Comparison of ENCODE assay signal across 20 cellular contexts in genomic region chr4:56844817-56845580, GRCh38. TPM values are rescaled to one million over a fixed set of nuclear protein-coding genes. Genes with fewer than 3 reads are reported as not detected.
DNase-seq lines count a peak whose midpoint lies in the region; ATAC-seq and TF ChIP-seq lines count a peak whose summit lies in the region.
"Had no signal": no experiment of that assay in that cellular context is flagged by ENCODE, and none has a peak within 500 bp of the region (broad histone marks: within the 10 kb centered on the region; RNA-seq: fewer than 3 reads in every experiment).

No MANE protein-coding gene starts in this region.

- DNase-seq in IMR-90 (no peak), iPS-NIHi11 (ENCODE audit: low spot score) (peak; percentile 71), anterior cingulate cortex (lab: John Stamatoyannopoulos, UW) (no peak)
- no peak for DNase-seq in activated CD4-positive, alpha-beta T cell treated with anti-CD3 and anti-CD28 coated beads, Interleukin-2, amount 10 ng/mL, durations not matched to agents 7 days and 5 days
- DNase-seq: activated gamma-delta T cell, amygdala, foreskin melanocyte, HCEC 1CT, Karpas-422, psoas muscle, SHP77, tibial artery had no signal

- no peaks in the 10 kb centered on the region for H3K4me1 ChIP-seq in IMR-90 (ENCODE audit: control insufficient read depth, insufficient read depth, low read length)
- H3K4me1 ChIP-seq: psoas muscle, tibial artery had no signal

- no peak overlapping the region for H3K4ac ChIP-seq in IMR-90 (ENCODE audit: low read depth, low read length)

- no peak overlapping the region for H3K14ac ChIP-seq in IMR-90 (replicated peaks; ENCODE audit: low read depth, low read length)

- H3K23ac ChIP-seq in IMR-90 (ENCODE audit: low read depth, low read length), result no peak overlapping the region

- H3K4me3 Mint-ChIP-seq in activated CD4-positive, alpha-beta T cell treated with anti-CD3 and anti-CD28 coated beads, Interleukin-2, amount 10 ng/mL, durations not matched to agents 7 days and 5 days, result no peak overlapping the region
- H3K4me3 Mint-ChIP-seq: B cell; memory B cell; nephron; T-helper 1 cell treated with Interleukin-12 subunit alpha and Interleukin-12 subunit beta and Interleukin-4 antibody, amounts not matched to agents 30 μg/mL and 1 μg/mL, for 36 hours had no signal

- H3K27me3 Mint-ChIP-seq in activated CD4-positive, alpha-beta T cell treated with anti-CD3 and anti-CD28 coated beads, Interleukin-2, amount 10 ng/mL, durations not matched to agents 7 days and 5 days, result peaks cover 3% of the 10 kb centered on the region

- H3K4me3 ChIP-seq in IMR-90 (ENCODE audit: insufficient read depth, low read depth, low read length), result no peak overlapping the region
- H3K4me3 ChIP-seq: psoas muscle, tibial artery had no signal

- H3K27me3 ChIP-seq in IMR-90 (ENCODE audit: control insufficient read depth, insufficient read depth, low read length), result no peaks in the 10 kb centered on the region; the same call in 1 of the 2 replicates
- H3K27me3 ChIP-seq: tibial artery had no signal

- no peak overlapping the region for H3K18ac ChIP-seq in IMR-90 (ENCODE audit: low read depth, low read length)

- H2BK5ac ChIP-seq in IMR-90 (ENCODE audit: low read depth, low read length, poor library complexity, severe bottlenecking), result no peak overlapping the region

- H2AK9ac ChIP-seq in IMR-90 (replicated peaks; ENCODE audit: low read depth, low read length, poor library complexity), result no peak overlapping the region

- no peak overlapping the region for H3K4me2 ChIP-seq in IMR-90 (ENCODE audit: low read depth, low read length)

- BruUV-seq in IMR-90 (replicated peaks; lab: Mats Ljungman, UMichigan), result no TSS peak

- dilution Hi-C loops in IMR-90 (cut with HindIII; ENCODE audit: low sequenced_read_pairs, unreplicated experiment), result no loop called here

- TF ChIP-seq RAD21 in IMR-90 (IDR thresholded peaks at IDR 0.05; ENCODE audit: low read length), result no peak

- H3K36me3 ChIP-seq in IMR-90 (ENCODE audit: control insufficient read depth, insufficient read depth, low read length), result no peaks in the 10 kb centered on the region
- H3K36me3 ChIP-seq: tibial artery had no signal

- H3K79me1 ChIP-seq in IMR-90 (ENCODE audit: low read depth in 1 of 2, low read length in 2 of 2), result no peaks in the 10 kb centered on the region

- no peak overlapping the region for H2BK120ac ChIP-seq in IMR-90 (ENCODE audit: low read depth, low read length)

- TF ChIP-seq POLR2A in IMR-90 (IDR thresholded peaks at IDR 0.05; ENCODE audit: low read depth, low read length), result no peak

- H3K9me3 Mint-ChIP-seq in activated CD4-positive, alpha-beta T cell treated with anti-CD3 and anti-CD28 coated beads, Interleukin-2, amount 10 ng/mL, durations not matched to agents 7 days and 5 days, result no peaks in the 10 kb centered on the region
- H3K9me3 Mint-ChIP-seq: memory B cell; nephron; T-helper 1 cell treated with Interleukin-12 subunit alpha and Interleukin-12 subunit beta and Interleukin-4 antibody, amounts not matched to agents 30 μg/mL and 1 μg/mL, for 36 hours had no signal

- no peak overlapping the region for H3K27ac ChIP-seq in IMR-90 (ENCODE audit: insufficient read depth, low read length)
- H3K27ac ChIP-seq: psoas muscle, tibial artery had no signal

- no peak for TF ChIP-seq CTCF in IMR-90 (conservative IDR thresholded peaks at IDR 0.05; ENCODE audit: low read depth, low read length)

- no peak overlapping the region for H3K27ac Mint-ChIP-seq in activated CD4-positive, alpha-beta T cell treated with anti-CD3 and anti-CD28 coated beads, Interleukin-2, amount 10 ng/mL, durations not matched to agents 7 days and 5 days
- H3K27ac Mint-ChIP-seq: B cell; memory B cell; nephron; T-helper 1 cell treated with Interleukin-12 subunit alpha and Interleukin-12 subunit beta and Interleukin-4 antibody, amounts not matched to agents 30 μg/mL and 1 μg/mL, for 36 hours had no signal

- ATAC-seq in GM18907 (IDR thresholded peaks at IDR 0.05; ENCODE audit: unreplicated experiment), result peak; percentile 59
- ATAC-seq in HG02610 (IDR thresholded peaks at IDR 0.05; ENCODE audit: unreplicated experiment), result peak; percentile 80
- 0 out of 2 replicates have a peak, but pooled peaks have one; percentile 29 for ATAC-seq in IMR-90 (ENCODE audit: low read depth)
- ATAC-seq in GM18519 (IDR thresholded peaks at IDR 0.05; ENCODE audit: low FRiP score, unreplicated experiment), result no peak
- ATAC-seq: psoas muscle had no signal

- H2AFZ ChIP-seq in IMR-90 (replicated peaks; ENCODE audit: low read length, poor library complexity), result no peak overlapping the region

- H3K36me3 Mint-ChIP-seq in activated CD4-positive, alpha-beta T cell treated with anti-CD3 and anti-CD28 coated beads, Interleukin-2, amount 10 ng/mL, durations not matched to agents 7 days and 5 days (ENCODE audit: low read depth), result no peaks in the 10 kb centered on the region

- H4K8ac ChIP-seq in IMR-90 (ENCODE audit: low read depth in 2 of 2, low read length in 2 of 2), result no peak overlapping the region

- H2BK15ac ChIP-seq in IMR-90 (ENCODE audit: low read depth, low read length), result no peak overlapping the region

- no peaks in the 10 kb centered on the region for H3K9me3 ChIP-seq in IMR-90 (ENCODE audit: control insufficient read depth, insufficient read depth, low read length)
- H3K9me3 ChIP-seq: psoas muscle, tibial artery had no signal

- in situ Hi-C loops in IMR-90 (cut with MboI; ENCODE audit: low sequenced_read_pairs), result loop anchor here (25.0 kb wide), 2 partner anchors 433 to 533 kb away; no protein-coding TSS in a partner anchor

- no CpG with 5 or more reads among the region's 4 CpGs for WGBS in IMR-90 (ENCODE audit: extremely low coverage in 2 of 2, insufficient read length in 1 of 2), 2 experiments

- no peak overlapping the region for H3K56ac ChIP-seq in IMR-90 (ENCODE audit: extremely low read depth, insufficient read depth, low read length)

- no peaks in the 10 kb centered on the region for H4K20me1 ChIP-seq in IMR-90 (ENCODE audit: insufficient read depth, low read length)

- no peaks in the 10 kb centered on the region for H3K9me1 ChIP-seq in IMR-90 (ENCODE audit: insufficient read depth, low read length)

- no peak overlapping the region for H4K91ac ChIP-seq in IMR-90 (ENCODE audit: insufficient read depth, low read depth, low read length)

- H3K4me1 Mint-ChIP-seq in activated CD4-positive, alpha-beta T cell treated with anti-CD3 and anti-CD28 coated beads, Interleukin-2, amount 10 ng/mL, durations not matched to agents 7 days and 5 days, result no peaks in the 10 kb centered on the region
- H3K4me1 Mint-ChIP-seq: B cell, memory B cell had no signal

- H4K5ac ChIP-seq in IMR-90 (ENCODE audit: low read depth, low read length), result no peak overlapping the region

- POLR2A ChIA-PET in IMR-90 (lab: Charles Lee; ENCODE audit: unreplicated experiment), result no interaction called here
- POLR2A ChIA-PET in activated CD4-positive, alpha-beta T cell treated with anti-CD3 and anti-CD28 coated beads, Interleukin-2, amount 10 ng/mL, durations not matched to agents 7 days and 5 days (lab: Charles Lee), result no interaction called here

- intact Hi-C loops in IMR-90 (cut with micrococcal nuclease), result no loop called here

- H3K9ac ChIP-seq in IMR-90 (ENCODE audit: low read depth, low read length), result no peak overlapping the region

- CTCF ChIA-PET in IMR-90 (lab: Yijun Ruan, JAX), result no interaction called here
- CTCF ChIA-PET in activated CD4-positive, alpha-beta T cell treated with anti-CD3 and anti-CD28 coated beads, Interleukin-2, amount 10 ng/mL, durations not matched to agents 7 days and 5 days (lab: Charles Lee), result interaction anchor here (0.9 kb wide), 1 partner anchor 8 kb away, joined by 6 read pairs; no protein-coding TSS in a partner anchor

- H2AK5ac ChIP-seq in IMR-90 (ENCODE audit: low read depth, low read length), result no peak overlapping the region

- no peak overlapping the region for H2BK20ac ChIP-seq in IMR-90 (ENCODE audit: low read depth, low read length)

TF ChIP-seq in IMR-90, 13 proteins besides CTCF, POLR2A, EP300 and RAD21:
- no peak for TF ChIP-seq ELK1 (IDR thresholded peaks at IDR 0.05; ENCODE audit: borderline replicate concordance, low read depth, low read length)
- peak; percentile 30; the same call in 1 of the 2 replicates for TF ChIP-seq CEBPB (IDR thresholded peaks at IDR 0.05; ENCODE audit: low read depth, low read length)

RNA-seq across cellular contexts. Expression of gene SPINK2, which starts 23.5 kb away (rescaled TPM):
- not detected in 2 replicates for total RNA-seq in IMR-90 (2012; rRNA removed)
- not detected in 2 replicates for polyA plus RNA-seq in IMR-90 (2012; rRNA removed)
- polyA plus RNA-seq in IMR-90 (2012; cell fraction: cytosol; rRNA removed), result not detected in 2 replicates
- polyA plus RNA-seq in IMR-90 (2012; cell fraction: nucleus; rRNA removed; ENCODE audit: low replicate concordance), result not detected in 2 replicates
- total RNA-seq in activated CD4-positive, alpha-beta T cell treated with anti-CD3 and anti-CD28 coated beads, Interleukin-2, amount 10 ng/mL, durations not matched to agents 7 days and 5 days, result 1 to 10 TPM; 5.0 to 7.9 TPM
- total RNA-seq: chondrocyte had no signal
